15 cellular contexts compared by ENCODE assay signal in the genomic region with DNA sequence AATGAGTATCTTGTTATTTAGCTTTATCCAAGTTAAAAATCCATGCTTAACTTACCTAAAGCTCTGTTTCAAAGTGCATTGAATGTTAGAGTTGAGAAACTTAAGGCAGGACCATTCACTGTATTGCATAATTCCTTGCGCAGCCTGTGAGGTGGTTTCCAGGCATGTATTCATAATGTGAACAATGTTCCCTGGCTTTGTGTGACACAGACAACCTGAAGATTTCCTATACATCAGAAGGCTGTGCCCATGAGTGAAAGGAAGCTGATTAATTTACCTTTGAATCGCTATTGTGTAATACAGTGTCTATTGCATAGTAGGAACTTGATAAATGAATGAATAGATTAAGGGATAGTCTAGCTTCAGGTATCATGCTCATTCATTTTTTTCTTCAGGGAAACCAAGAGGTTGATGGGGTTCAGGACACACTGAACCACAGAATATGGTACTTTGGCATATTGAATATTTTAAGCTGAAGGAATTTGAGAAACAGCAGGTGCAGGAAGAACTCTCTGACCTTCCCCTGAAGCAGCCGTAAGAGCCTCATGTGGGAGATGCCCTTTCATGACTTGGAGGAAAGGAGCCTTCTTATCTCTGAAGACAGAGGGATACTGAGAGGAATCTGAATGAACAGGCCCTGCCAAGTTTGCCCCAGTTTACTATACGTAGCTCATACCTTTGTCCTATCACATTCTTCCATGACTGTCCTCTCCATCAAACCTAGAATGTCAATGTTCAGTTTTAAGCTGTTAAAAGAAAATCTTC.
DNase-seq lines count a peak whose midpoint lies in the region; ATAC-seq, FAIRE-seq and TF ChIP-seq lines count a peak whose summit lies in the region.
"Had no signal": no experiment of that assay in that cellular context is flagged by ENCODE, and none has a peak within 500 bp of the region (broad histone marks: within the 10 kb centered on the region; RNA-seq: fewer than 3 reads in every experiment).

No MANE protein-coding gene starts in this region.

- no peaks in the 10 kb centered on the region for H3K9me3 Mint-ChIP-seq in activated naive CD8-positive, alpha-beta T cell treated with anti-CD3 and anti-CD28 coated beads, Interleukin-2, amount 50 U/mL, for 24 hours

- no peaks in the 10 kb centered on the region for H3K9me3 ChIP-seq in RWPE2 (ENCODE audit: severe bottlenecking)

- no peak overlapping the region for H3K27ac Mint-ChIP-seq in activated naive CD8-positive, alpha-beta T cell treated with anti-CD3 and anti-CD28 coated beads, Interleukin-2, amount 50 U/mL, for 24 hours

- no peaks in the 10 kb centered on the region for H3K36me3 ChIP-seq in RWPE2 (ENCODE audit: low read depth)
- H3K36me3 ChIP-seq: BLaER1 treated with 17β-estradiol and CSF1 and Interleukin-3, amounts not matched to agents 10 nM and 100 nM had no signal

- peak; percentile 35 for FAIRE-seq in D721Med (lab: Jason Lieb, UNC)
- FAIRE-seq: H54, HepG2 had no signal

- H3K36me3 Mint-ChIP-seq in activated naive CD8-positive, alpha-beta T cell treated with anti-CD3 and anti-CD28 coated beads, Interleukin-2, amount 50 U/mL, for 24 hours (ENCODE audit: low read depth), result no peaks in the 10 kb centered on the region

- ATAC-seq in RWPE2 (ENCODE audit: low read depth), result peak; percentile 98
- no peak for ATAC-seq in activated naive CD8-positive, alpha-beta T cell treated with anti-CD3 and anti-CD28 coated beads, Interleukin-2, amount 50 U/mL, for 24 hours
- no peak for ATAC-seq in GM21825 (IDR thresholded peaks at IDR 0.05; ENCODE audit: unreplicated experiment)
- ATAC-seq: HepG2 had no signal

- H3K4me3 ChIP-seq in RWPE2 (ENCODE audit: severe bottlenecking) (no peak overlapping the region), choroid plexus epithelial cell (ENCODE audit: low read depth, low read length) (no peak overlapping the region)
- H3K4me3 ChIP-seq: BLaER1 treated with 17β-estradiol and CSF1 and Interleukin-3, amounts not matched to agents 10 nM and 100 nM had no signal

- H3K27me3 ChIP-seq in RWPE2 (ENCODE audit: insufficient read depth, poor library complexity, severe bottlenecking), result no peaks in the 10 kb centered on the region
- H3K27me3 ChIP-seq: BLaER1 treated with 17β-estradiol and CSF1 and Interleukin-3, amounts not matched to agents 10 nM and 100 nM had no signal

- no peak for DNase-seq in D721Med (ENCODE audit: insufficient read length, low spot score)
- DNase-seq in RWPE2 (ENCODE audit: low spot score), result no peak
- peak; percentile 64 for DNase-seq in choroid plexus epithelial cell (ENCODE audit: low read depth)
- DNase-seq in glomerular endothelial cell (ENCODE audit: extremely low read depth, low read depth, low spot score), result peak; percentile 34
- no peak for DNase-seq in activated naive CD8-positive, alpha-beta T cell treated with anti-CD3 and anti-CD28 coated beads, Interleukin-2, amount 50 U/mL, for 24 hours
- DNase-seq in NCI-H2196 treated with DMSO at 0.1 percent for 48 hours (lab: John Stamatoyannopoulos, UW; ENCODE audit: unreplicated experiment), result no peak
- DNase-seq in T-helper 1 cell, result no peak
- DNase-seq: Karpas-422, NCI-H2029 treated with DMSO at 0.1 percent for 48 hours, NCI-H345, NCI-H526 treated with DMSO at 0.1 percent for 48 hours had no signal

- H3K4me1 Mint-ChIP-seq in activated naive CD8-positive, alpha-beta T cell treated with anti-CD3 and anti-CD28 coated beads, Interleukin-2, amount 50 U/mL, for 24 hours, result no peaks in the 10 kb centered on the region

- TF ChIP-seq CTCF in D721Med (IDR thresholded peaks at IDR 0.05; ENCODE audit: insufficient read depth, missing control alignments), result no peak
- no peak for TF ChIP-seq CTCF in RWPE2 (IDR thresholded peaks at IDR 0.05; ENCODE audit: poor library complexity, severe bottlenecking)
- no peak for TF ChIP-seq CTCF in choroid plexus epithelial cell (conservative IDR thresholded peaks at IDR 0.05; ENCODE audit: low read depth, low read length)

- H3K4me3 Mint-ChIP-seq in activated naive CD8-positive, alpha-beta T cell treated with anti-CD3 and anti-CD28 coated beads, Interleukin-2, amount 50 U/mL, for 24 hours, result no peak overlapping the region

- peaks cover 7% of the 10 kb centered on the region for H3K27me3 Mint-ChIP-seq in activated naive CD8-positive, alpha-beta T cell treated with anti-CD3 and anti-CD28 coated beads, Interleukin-2, amount 50 U/mL, for 24 hours

- peak overlapping the region; percentile 26 for H3K27ac ChIP-seq in RWPE2 (ENCODE audit: poor library complexity, severe bottlenecking)
- H3K27ac ChIP-seq: BLaER1 treated with 17β-estradiol and CSF1 and Interleukin-3, amounts not matched to agents 10 nM and 100 nM had no signal

- H3K4me1 ChIP-seq in RWPE2 (ENCODE audit: insufficient read depth, poor library complexity, severe bottlenecking), result peaks cover 9% of the 10 kb centered on the region

Comparison
In these comparisons a context has a peak if more than half of its experiments do, and no peak if none do; other contexts are left out.
1. DNase-seq: peak in choroid plexus epithelial cell (single experiment) and glomerular endothelial cell (single experiment); none in D721Med (single experiment), RWPE2 (single experiment), activated naive CD8-positive, alpha-beta T cell treated with anti-CD3 and anti-CD28 coated beads, Interleukin-2, amount 50 U/mL, for 24 hours (single experiment), NCI-H2196 treated with DMSO at 0.1 percent for 48 hours (single experiment) and T-helper 1 cell (0 of 5).